ENCODE assay signal across 22 cellular contexts in the genomic region with DNA sequence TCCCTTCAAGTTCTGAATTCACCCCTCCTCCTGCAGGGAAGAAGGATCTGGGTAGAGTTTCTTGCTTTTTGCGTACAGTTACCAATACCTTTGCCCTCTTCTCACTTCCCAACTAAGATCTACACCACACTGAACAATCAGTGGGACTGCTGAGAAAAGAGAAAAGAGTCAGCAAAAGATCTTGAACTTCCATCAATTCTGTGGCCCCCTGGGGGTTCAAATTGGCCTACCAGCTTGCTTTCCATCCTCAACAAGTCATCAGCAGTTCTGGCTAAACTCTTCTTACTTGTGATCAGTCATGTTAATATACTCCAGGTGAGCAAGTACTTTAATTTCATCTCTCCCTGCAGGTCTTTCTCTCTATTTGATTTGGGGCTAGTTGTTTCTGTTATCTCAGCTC.
"Had no signal": no experiment of that assay in that cellular context is flagged by ENCODE, and none has a peak within 500 bp of the region (broad histone marks: within the 10 kb centered on the region; RNA-seq: fewer than 3 reads in every experiment).

No MANE protein-coding gene starts in this region.

- H3K27ac ChIP-seq: ascending aorta, body of pancreas, SK-N-MC had no signal

- H3K9me3 ChIP-seq: ascending aorta, body of pancreas had no signal

- DNase-seq: activated CD4-positive, alpha-beta T cell treated with anti-CD3 and anti-CD28 coated beads for 36 hours; activated CD4-positive, CD25-positive, alpha-beta regulatory T cell; activated CD8-positive, alpha-beta memory T cell treated with anti-CD3 and anti-CD28 coated beads, Interleukin-2, amount 50 U/mL, for 4 hours; activated CD8-positive, alpha-beta T cell treated with anti-CD3 and anti-CD28 coated beads for 36 hours; activated naive CD4-positive, alpha-beta T cell; body of pancreas; central memory CD4-positive, alpha-beta T cell; Kasumi-1; KBM-7; NCI-H1105 treated with DMSO at 0.1 percent for 48 hours; NCI-H1930; NCI-H2171; NCI-H2227 treated with DMSO at 0.1 percent for 48 hours; NCI-H446 treated with DMSO at 0.1 percent for 48 hours; NCI-H524 treated with DMSO at 0.1 percent for 48 hours; NCI-H748 treated with DMSO at 0.1 percent for 48 hours; T-cell; T-helper 2 cell; T1000 had no signal

- H3K36me3 ChIP-seq: ascending aorta had no signal

- H3K36me3 Mint-ChIP-seq: activated naive CD4-positive, alpha-beta T cell treated with anti-CD3 and anti-CD28 coated beads, Interleukin-2, amount 50 U/mL, for 24 hours; T-cell had no signal

- H3K27me3 Mint-ChIP-seq: activated CD4-positive, alpha-beta T cell treated with anti-CD3 and anti-CD28 coated beads for 36 hours; activated CD8-positive, alpha-beta T cell treated with anti-CD3 and anti-CD28 coated beads for 36 hours; activated naive CD4-positive, alpha-beta T cell treated with anti-CD3 and anti-CD28 coated beads, Interleukin-2, amount 50 U/mL, for 24 hours; T-cell had no signal

- H3K4me3 Mint-ChIP-seq: activated CD4-positive, alpha-beta T cell treated with anti-CD3 and anti-CD28 coated beads for 36 hours; activated CD8-positive, alpha-beta T cell treated with anti-CD3 and anti-CD28 coated beads for 36 hours; activated naive CD4-positive, alpha-beta T cell treated with anti-CD3 and anti-CD28 coated beads, Interleukin-2, amount 50 U/mL, for 24 hours; T-cell had no signal

- H3K4me1 ChIP-seq: ascending aorta, body of pancreas had no signal

- H3K27ac Mint-ChIP-seq: activated CD4-positive, alpha-beta T cell treated with anti-CD3 and anti-CD28 coated beads for 36 hours; activated CD8-positive, alpha-beta T cell treated with anti-CD3 and anti-CD28 coated beads for 36 hours; activated naive CD4-positive, alpha-beta T cell treated with anti-CD3 and anti-CD28 coated beads, Interleukin-2, amount 50 U/mL, for 24 hours; T-cell had no signal

- H3K4me3 ChIP-seq: ascending aorta, body of pancreas, SK-N-MC had no signal

- H3K4me1 Mint-ChIP-seq: activated CD4-positive, alpha-beta T cell treated with anti-CD3 and anti-CD28 coated beads for 36 hours; activated naive CD4-positive, alpha-beta T cell treated with anti-CD3 and anti-CD28 coated beads, Interleukin-2, amount 50 U/mL, for 24 hours; T-cell had no signal

- H3K27me3 ChIP-seq: ascending aorta, body of pancreas had no signal
